In genomic region chr4:23878235-23878861, GRCh38 we compare ENCODE assay signal across 24 cellular contexts. TPM values are rescaled to one million over a fixed set of nuclear protein-coding genes. Genes with fewer than 3 reads are reported as not detected.
DNase-seq lines count a peak whose midpoint lies in the region; ATAC-seq and TF ChIP-seq lines count a peak whose summit lies in the region.
"Had no signal": no experiment of that assay in that cellular context is flagged by ENCODE, and none has a peak within 500 bp of the region (broad histone marks: within the 10 kb centered on the region; RNA-seq: fewer than 3 reads in every experiment).

No MANE protein-coding gene starts in this region.

- H3K9me3 Mint-ChIP-seq in stimulated activated memory B cell treated with anti-CD40 and anti-IgM and Interleukin-4, amounts not matched to agents 10 μg/mL and 1 μg/mL and 100 μg/mL, for 72 hours: peaks cover 2% of the 10 kb centered on the region
- H3K9me3 Mint-ChIP-seq: CD8-positive, alpha-beta T cell; central memory CD8-positive, alpha-beta T cell; T-helper 1 cell treated with Interleukin-12 subunit alpha and Interleukin-12 subunit beta and Interleukin-4 antibody, amounts not matched to agents 30 μg/mL and 1 μg/mL, for 36 hours had no signal

- H3K9me2 ChIP-seq in Karpas-422 (replicated peaks; ENCODE audit: insufficient read depth, low read length): no peaks in the 10 kb centered on the region

- H3K4me1 ChIP-seq in HUES6 (ENCODE audit: control insufficient read depth, insufficient read depth, low read length) (peaks cover 59% of the 10 kb centered on the region), left ventricle myocardium inferior (peaks cover 84% of the 10 kb centered on the region), mucosa of rectum (ENCODE audit: control insufficient read depth in 2 of 2, insufficient read depth in 2 of 2, low read length in 2 of 2) (peaks cover 26 to 50% of the 10 kb centered on the region in 2 donors), Karpas-422 (ENCODE audit: low read length) (no peaks in the 10 kb centered on the region)

- H3K9me3 ChIP-seq in HUES6 (ENCODE audit: control insufficient read depth, insufficient read depth, low read depth, low read length): no peaks in the 10 kb centered on the region
- no peaks in the 10 kb centered on the region for H3K9me3 ChIP-seq in left ventricle myocardium inferior (replicated peaks)
- no peaks in the 10 kb centered on the region for H3K9me3 ChIP-seq in mucosa of rectum (ENCODE audit: control insufficient read depth in 2 of 2, low read length in 2 of 2)
- H3K9me3 ChIP-seq in Karpas-422 (ENCODE audit: low read length): no peaks in the 10 kb centered on the region
- H3K9me3 ChIP-seq: spleen had no signal

- no peak overlapping the region for H2AFZ ChIP-seq in Karpas-422 (ENCODE audit: low read length)

- H3K4me3 ChIP-seq in HUES6 (ENCODE audit: low read depth, low read length): no peak overlapping the region
- peak overlapping the region; percentile 25 for H3K4me3 ChIP-seq in left ventricle myocardium inferior
- peak overlapping the region; percentile 33 to 36 for H3K4me3 ChIP-seq in mucosa of rectum (ENCODE audit: low read length in 2 of 2)
- H3K4me3 ChIP-seq in Karpas-422 (ENCODE audit: low read length): no peak overlapping the region
- H3K4me3 ChIP-seq: spleen had no signal

- DNase-seq in A172 (ENCODE audit: low spot score) (peak; percentile 63), left ventricle myocardium inferior (no peak), Karpas-422 (no peak), GM19240 (ENCODE audit: insufficient read length, low spot score) (no peak), NCI-H1694 treated with DMSO at 0.1 percent for 48 hours (lab: John Stamatoyannopoulos, UW) (no peak)
- DNase-seq: activated CD4-positive, alpha-beta T cell treated with anti-CD3 and anti-CD28 coated beads, Interleukin-2, amount 50 U/mL, for 1 hour; activated CD8-positive, alpha-beta memory T cell treated with anti-CD3 and anti-CD28 coated beads, Interleukin-2, amount 50 U/mL, for 4 hours; activated effector memory CD4-positive, alpha-beta T cell treated with Interleukin-2 at 50 U/mL for 16 hours; CD8-positive, alpha-beta T cell; DND-41; effector CD8-positive, alpha-beta T cell; glutamatergic neuron; HFFc6; NCI-H1048; NCI-H2171; SHP77; spleen had no signal

- TF ChIP-seq CTCF in left ventricle myocardium inferior (IDR thresholded peaks at IDR 0.05; ENCODE audit: borderline replicate concordance): no peak

- no peak overlapping the region for H3K27ac Mint-ChIP-seq in stimulated activated memory B cell treated with anti-CD40 and anti-IgM and Interleukin-4, amounts not matched to agents 10 μg/mL and 1 μg/mL and 100 μg/mL, for 72 hours
- H3K27ac Mint-ChIP-seq: CD8-positive, alpha-beta T cell; HFFc6; memory B cell; T-helper 1 cell treated with Interleukin-12 subunit alpha and Interleukin-12 subunit beta and Interleukin-4 antibody, amounts not matched to agents 30 μg/mL and 1 μg/mL, for 36 hours had no signal

- no peaks in the 10 kb centered on the region for H3K79me2 ChIP-seq in Karpas-422 (ENCODE audit: low read length)

- ATAC-seq in stimulated activated memory B cell treated with anti-CD40 and anti-IgM and Interleukin-4, amounts not matched to agents 10 μg/mL and 1 μg/mL and 100 μg/mL, for 72 hours: no peak
- ATAC-seq: CD8-positive, alpha-beta T cell had no signal

- intact Hi-C loops in left ventricle myocardium inferior (cut with micrococcal nuclease): no loop called here

- no peak overlapping the region for H3K4me3 Mint-ChIP-seq in stimulated activated memory B cell treated with anti-CD40 and anti-IgM and Interleukin-4, amounts not matched to agents 10 μg/mL and 1 μg/mL and 100 μg/mL, for 72 hours
- H3K4me3 Mint-ChIP-seq: CD8-positive, alpha-beta T cell; central memory CD8-positive, alpha-beta T cell; HFFc6; memory B cell; T-helper 1 cell treated with Interleukin-12 subunit alpha and Interleukin-12 subunit beta and Interleukin-4 antibody, amounts not matched to agents 30 μg/mL and 1 μg/mL, for 36 hours had no signal

- no peaks in the 10 kb centered on the region for H3K36me3 ChIP-seq in HUES6 (ENCODE audit: control insufficient read depth, insufficient read depth, low read length)
- H3K36me3 ChIP-seq in left ventricle myocardium inferior: no peaks in the 10 kb centered on the region
- peaks cover 0 to 6% of the 10 kb centered on the region in 2 donors for H3K36me3 ChIP-seq in mucosa of rectum (ENCODE audit: control insufficient read depth in 2 of 2, insufficient read depth in 2 of 2, low read length in 2 of 2)
- H3K36me3 ChIP-seq in Karpas-422 (ENCODE audit: insufficient read depth, low read length): no peaks in the 10 kb centered on the region
- H3K36me3 ChIP-seq: spleen had no signal

- H3K36me3 Mint-ChIP-seq in stimulated activated memory B cell treated with anti-CD40 and anti-IgM and Interleukin-4, amounts not matched to agents 10 μg/mL and 1 μg/mL and 100 μg/mL, for 72 hours: no peaks in the 10 kb centered on the region
- H3K36me3 Mint-ChIP-seq: CD8-positive, alpha-beta T cell; memory B cell had no signal

- H3K4me2 ChIP-seq in Karpas-422 (ENCODE audit: low read depth, low read length, poor library complexity, severe bottlenecking): no peak overlapping the region
- H3K4me2 ChIP-seq: KMS-11 had no signal

- no peaks in the 10 kb centered on the region for H3K27me3 Mint-ChIP-seq in stimulated activated memory B cell treated with anti-CD40 and anti-IgM and Interleukin-4, amounts not matched to agents 10 μg/mL and 1 μg/mL and 100 μg/mL, for 72 hours
- H3K27me3 Mint-ChIP-seq: central memory CD8-positive, alpha-beta T cell; memory B cell had no signal

- H4K20me1 ChIP-seq in Karpas-422 (ENCODE audit: insufficient read depth, low read depth, low read length): 0 out of 2 replicates have a peak, but pooled peaks cover 3% of the 10 kb centered on the region

- H3K9ac ChIP-seq in HUES6 (ENCODE audit: low read length): peak overlapping the region; percentile 80
- H3K9ac ChIP-seq in mucosa of rectum (ENCODE audit: low read depth in 1 of 2, low read length in 2 of 2): no peak overlapping the region
- H3K9ac ChIP-seq in Karpas-422 (ENCODE audit: low read length): no peak overlapping the region
- H3K9ac ChIP-seq: KMS-11 had no signal

- no peaks in the 10 kb centered on the region for H3K4me1 Mint-ChIP-seq in stimulated activated memory B cell treated with anti-CD40 and anti-IgM and Interleukin-4, amounts not matched to agents 10 μg/mL and 1 μg/mL and 100 μg/mL, for 72 hours
- H3K4me1 Mint-ChIP-seq: central memory CD8-positive, alpha-beta T cell; memory B cell had no signal

- H3K27ac ChIP-seq in HUES6 (ENCODE audit: low read depth, low read length) (peak overlapping the region; percentile 85; the same call in 1 of the 2 replicates), left ventricle myocardium inferior (replicated peaks) (peak overlapping the region; percentile 94), mucosa of rectum (ENCODE audit: low read depth in 2 of 2, low read length in 2 of 2) (peak overlapping the region; percentile 73 to 81), Karpas-422 (ENCODE audit: low read length) (no peak overlapping the region)
- H3K27ac ChIP-seq: KMS-11, spleen had no signal

- H3K27me3 ChIP-seq in HUES6 (ENCODE audit: control insufficient read depth, insufficient read depth, low read length) (no peaks in the 10 kb centered on the region), left ventricle myocardium inferior (ENCODE audit: low read depth) (no peaks in the 10 kb centered on the region), mucosa of rectum (ENCODE audit: control insufficient read depth in 2 of 2, insufficient read depth in 2 of 2, low read length in 2 of 2) (no peaks in the 10 kb centered on the region), Karpas-422 (ENCODE audit: low read length) (no peaks in the 10 kb centered on the region; the same call in 1 of the 2 replicates)
- H3K27me3 ChIP-seq: spleen had no signal

RNA-seq across cellular contexts. Expression of gene PPARGC1A, which starts 11.5 kb away (rescaled TPM):
- 2.1 and 3.1 TPM in 2 replicates for total RNA-seq in A172 (2014; rRNA removed; shearing (Covaris generic))
- 108 TPM for total RNA-seq in left ventricle myocardium inferior
- total RNA-seq in Karpas-422 (2014; rRNA removed; shearing (Covaris generic); ENCODE audit: low replicate concordance): 0.14 TPM in 1 of 2 replicates, not detected in the other
- total RNA-seq: CD8-positive, alpha-beta T cell; HFFc6 had no signal

Comparison
In these comparisons a context has a peak if more than half of its experiments do, and no peak if none do; other contexts are left out.
1. H3K4me3 ChIP-seq: peak in left ventricle myocardium inferior (single experiment) and mucosa of rectum (2 of 2); none in HUES6 (single experiment) and Karpas-422 (single experiment).
2. RNA of gene PPARGC1A, which starts 11.5 kb away (total RNA-seq): 108 TPM in left ventricle myocardium inferior (single experiment); 2.1 to 3.1 TPM in A172 and 0.14 TPM in Karpas-422; every median in the first group is over 10 times any median in the second.